30 cellular contexts compared by ENCODE assay signal in genomic region chr11:117345039-117345438, GRCh38. TPM values are rescaled to one million over a fixed set of nuclear protein-coding genes. Genes with fewer than 3 reads are reported as not detected.
DNase-seq lines count a peak whose midpoint lies in the region; ATAC-seq and TF ChIP-seq lines count a peak whose summit lies in the region.
"Had no signal": no experiment of that assay in that cellular context is flagged by ENCODE, and none has a peak within 500 bp of the region (broad histone marks: within the 10 kb centered on the region; RNA-seq: fewer than 3 reads in every experiment).

No MANE protein-coding gene starts in this region.

- H3K9me3 ChIP-seq in SK-N-SH (no peaks in the 10 kb centered on the region), testis (no peaks in the 10 kb centered on the region)
- H3K9me3 ChIP-seq: gastroesophageal sphincter, upper lobe of left lung had no signal

- H3K9me3 Mint-ChIP-seq in activated CD4-positive, alpha-beta memory T cell treated with anti-CD3 and anti-CD28 coated beads, Interleukin-2, amount 10 ng/mL, durations not matched to agents 7 days and 5 days, result no peaks in the 10 kb centered on the region
- H3K9me3 Mint-ChIP-seq: activated naive CD8-positive, alpha-beta T cell treated with anti-CD3 and anti-CD28 coated beads, Interleukin-2, amount 50 U/mL, for 24 hours; dendritic cell treated with granulocyte-macrophage colony-stimulating factor and Interleukin-4, amounts not matched to agents 40 ng/mL and 50 ng/mL, for 4 days; endodermal cell; memory B cell; nephron; stimulated activated memory B cell treated with anti-CD40 and anti-IgM and Interleukin-4, amounts not matched to agents 10 μg/mL and 1 μg/mL and 100 μg/mL, for 72 hours had no signal

- no peaks in the 10 kb centered on the region for H3K27me3 Mint-ChIP-seq in activated CD4-positive, alpha-beta memory T cell treated with anti-CD3 and anti-CD28 coated beads, Interleukin-2, amount 10 ng/mL, durations not matched to agents 7 days and 5 days
- H3K27me3 Mint-ChIP-seq: activated naive CD8-positive, alpha-beta T cell treated with anti-CD3 and anti-CD28 coated beads, Interleukin-2, amount 50 U/mL, for 24 hours; dendritic cell treated with granulocyte-macrophage colony-stimulating factor and Interleukin-4, amounts not matched to agents 40 ng/mL and 50 ng/mL, for 4 days; memory B cell; stimulated activated memory B cell treated with anti-CD40 and anti-IgM and Interleukin-4, amounts not matched to agents 10 μg/mL and 1 μg/mL and 100 μg/mL, for 72 hours had no signal

- H4K20me1 ChIP-seq in SK-N-SH (ENCODE audit: insufficient read depth), result 0 out of 2 replicates have a peak, but pooled peaks cover 2% of the 10 kb centered on the region

- H3K36me3 Mint-ChIP-seq in activated CD4-positive, alpha-beta memory T cell treated with anti-CD3 and anti-CD28 coated beads, Interleukin-2, amount 10 ng/mL, durations not matched to agents 7 days and 5 days (ENCODE audit: low read depth), result peaks cover 31% of the 10 kb centered on the region

- H3K36me3 ChIP-seq in SK-N-SH (replicated peaks in 1 of 2; ENCODE audit: control insufficient read depth in 1 of 2, insufficient read depth in 2 of 2, low read length in 1 of 2), result peaks cover 0 to 28% of the 10 kb centered on the region in 2 experiments
- no peaks in the 10 kb centered on the region for H3K36me3 ChIP-seq in testis (ENCODE audit: low read depth, missing control alignments)

- TF ChIP-seq POLR2A in testis (IDR thresholded peaks at IDR 0.05), result no peak

- no peaks in the 10 kb centered on the region for H3F3A ChIP-seq in SK-N-SH (replicated peaks; ENCODE audit: insufficient read depth)

- no peaks in the 10 kb centered on the region for H3K9me2 ChIP-seq in SK-N-SH

- intact Hi-C loops in testis (cut with DNase I; ENCODE audit: low total_unique reads), result no loop called here

- no peaks in the 10 kb centered on the region for H3K4me1 Mint-ChIP-seq in activated CD4-positive, alpha-beta memory T cell treated with anti-CD3 and anti-CD28 coated beads, Interleukin-2, amount 10 ng/mL, durations not matched to agents 7 days and 5 days
- H3K4me1 Mint-ChIP-seq: activated naive CD8-positive, alpha-beta T cell treated with anti-CD3 and anti-CD28 coated beads, Interleukin-2, amount 50 U/mL, for 24 hours; endodermal cell; memory B cell; nephron; stimulated activated memory B cell treated with anti-CD40 and anti-IgM and Interleukin-4, amounts not matched to agents 10 μg/mL and 1 μg/mL and 100 μg/mL, for 72 hours had no signal

- H3K79me2 ChIP-seq in SK-N-SH (ENCODE audit: insufficient read depth), result peaks cover 35% of the 10 kb centered on the region; the same call in 1 of the 2 replicates
- H3K79me2 ChIP-seq: hepatocyte had no signal

- ATAC-seq in SK-N-SH treated with all-trans-retinoic acid at 6 μM for 48 hours, result no peak
- ATAC-seq: activated naive CD8-positive, alpha-beta T cell treated with anti-CD3 and anti-CD28 coated beads, Interleukin-2, amount 50 U/mL, for 24 hours; esophagus mucosa; gastroesophageal sphincter; stimulated activated memory B cell treated with anti-CD40 and anti-IgM and Interleukin-4, amounts not matched to agents 10 μg/mL and 1 μg/mL and 100 μg/mL, for 72 hours had no signal

- WGBS in SK-N-SH (ENCODE audit: low lambda C conversion rate), result 87% methylated on average over 2 of the region's 2 CpGs
- 89 to 95% methylated on average over 2 of the region's 2 CpGs for WGBS in testis, 2 donors

- no peak overlapping the region for H3K4me2 ChIP-seq in SK-N-SH
- H3K4me2 ChIP-seq: hepatocyte had no signal

- no peaks in the 10 kb centered on the region for H3K27me3 ChIP-seq in SK-N-SH (ENCODE audit: insufficient read depth)
- no peaks in the 10 kb centered on the region for H3K27me3 ChIP-seq in testis
- H3K27me3 ChIP-seq: gastroesophageal sphincter, hepatocyte, upper lobe of left lung had no signal

- POLR2A ChIA-PET in SK-N-SH (lab: Yijun Ruan, JAX), result interaction anchor here (0.5 to 1.2 kb wide), 2 partner anchors 17 to 27 kb away, joined by 3 to 5 read pairs; partner anchors contain the start of gene CEP164
- POLR2A ChIA-PET in activated CD4-positive, alpha-beta memory T cell treated with anti-CD3 and anti-CD28 coated beads, Interleukin-2, amount 10 ng/mL, durations not matched to agents 7 days and 5 days (lab: Charles Lee), result interaction anchor here (0.9 to 1.0 kb wide), 2 partner anchors 14 to 114 kb away, joined by 3 to 5 read pairs; partner anchors contain the start of gene PCSK7

- H3K4me3 ChIP-seq in SK-N-SH (ENCODE audit: low read depth in 2 of 2, low read length in 1 of 2) (no peak overlapping the region), fibroblast of mammary gland (ENCODE audit: control insufficient read depth, low read depth, low read length) (no peak overlapping the region), testis (no peak overlapping the region)
- H3K4me3 ChIP-seq: gastroesophageal sphincter, hepatocyte, upper lobe of left lung had no signal

- H3K9ac ChIP-seq in SK-N-SH, result no peak overlapping the region

- H2AFZ ChIP-seq in SK-N-SH (ENCODE audit: low read depth), result no peak overlapping the region
- H2AFZ ChIP-seq: hepatocyte had no signal

- no peak overlapping the region for H3K27ac Mint-ChIP-seq in activated CD4-positive, alpha-beta memory T cell treated with anti-CD3 and anti-CD28 coated beads, Interleukin-2, amount 10 ng/mL, durations not matched to agents 7 days and 5 days
- H3K27ac Mint-ChIP-seq: activated naive CD8-positive, alpha-beta T cell treated with anti-CD3 and anti-CD28 coated beads, Interleukin-2, amount 50 U/mL, for 24 hours; dendritic cell treated with granulocyte-macrophage colony-stimulating factor and Interleukin-4, amounts not matched to agents 40 ng/mL and 50 ng/mL, for 4 days; endodermal cell; memory B cell; nephron; stimulated activated memory B cell treated with anti-CD40 and anti-IgM and Interleukin-4, amounts not matched to agents 10 μg/mL and 1 μg/mL and 100 μg/mL, for 72 hours had no signal

- DNase-seq in SK-N-SH, result no peak
- peak; percentile 36 for DNase-seq in M059J (ENCODE audit: low read depth)
- peak; percentile 59 for DNase-seq in fibroblast of mammary gland (ENCODE audit: low read depth)
- DNase-seq in stromal cell of bone marrow (ENCODE audit: low read depth), result peak; percentile 11
- DNase-seq in D341Med (ENCODE audit: low spot score), result no peak
- no peak for DNase-seq in activated CD4-positive, alpha-beta memory T cell treated with anti-CD3 and anti-CD28 coated beads, Interleukin-2, amount 10 ng/mL, durations not matched to agents 7 days and 5 days
- no peak for DNase-seq in testis
- DNase-seq: activated CD4-positive, alpha-beta T cell treated with anti-CD3 and anti-CD28 coated beads for 48 hours; activated gamma-delta T cell; activated naive CD8-positive, alpha-beta T cell treated with anti-CD3 and anti-CD28 coated beads, Interleukin-2, amount 50 U/mL, for 24 hours; activated T-cell treated with anti-CD3 and anti-CD28 coated beads, Interleukin-2, amount 50 U/mL, for 1 hour; DMS79 treated with DMSO at 0.1 percent for 48 hours; endodermal cell; NCI-H1092; NCI-H1694; NCI-H774; stimulated activated CD4-positive, alpha-beta T cell treated with anti-CD3 and anti-CD28 coated beads, Interleukin-15, amount 100 ng/mL, for 24 hours; substantia nigra; T1000; upper lobe of left lung; WERI-Rb-1 had no signal

- no peak overlapping the region for H3K4me3 Mint-ChIP-seq in activated CD4-positive, alpha-beta memory T cell treated with anti-CD3 and anti-CD28 coated beads, Interleukin-2, amount 10 ng/mL, durations not matched to agents 7 days and 5 days
- H3K4me3 Mint-ChIP-seq: activated naive CD8-positive, alpha-beta T cell treated with anti-CD3 and anti-CD28 coated beads, Interleukin-2, amount 50 U/mL, for 24 hours; dendritic cell treated with granulocyte-macrophage colony-stimulating factor and Interleukin-4, amounts not matched to agents 40 ng/mL and 50 ng/mL, for 4 days; endodermal cell; memory B cell; nephron; stimulated activated memory B cell treated with anti-CD40 and anti-IgM and Interleukin-4, amounts not matched to agents 10 μg/mL and 1 μg/mL and 100 μg/mL, for 72 hours had no signal

- H3K27ac ChIP-seq in SK-N-SH (ENCODE audit: low read depth in 2 of 2, low read length in 1 of 2) (no peak overlapping the region), testis (no peak overlapping the region)
- H3K27ac ChIP-seq: 22Rv1, gastroesophageal sphincter, hepatocyte, upper lobe of left lung, WERI-Rb-1 had no signal

- no peak for TF ChIP-seq RAD21 in SK-N-SH (IDR thresholded peaks at IDR 0.05; ENCODE audit: low read length)

- TF ChIP-seq CTCF in SK-N-SH (IDR thresholded peaks at IDR 0.05) (no peak), fibroblast of mammary gland (conservative IDR thresholded peaks at IDR 0.05; ENCODE audit: control insufficient read depth, insufficient read depth, low read depth, low read length) (no peak), testis (IDR thresholded peaks at IDR 0.05) (no peak)

- no peak for TF ChIP-seq EP300 in SK-N-SH (IDR thresholded peaks at IDR 0.05; ENCODE audit: borderline replicate concordance in 1 of 2, low read depth in 1 of 2, low read length in 1 of 2)

- CTCF ChIA-PET in SK-N-SH (lab: Yijun Ruan, JAX), result no interaction called here
- CTCF ChIA-PET in activated CD4-positive, alpha-beta memory T cell treated with anti-CD3 and anti-CD28 coated beads, Interleukin-2, amount 10 ng/mL, durations not matched to agents 7 days and 5 days (lab: Charles Lee), result no interaction called here

- H3K4me1 ChIP-seq in SK-N-SH (ENCODE audit: control insufficient read depth in 1 of 2, insufficient read depth in 2 of 2, low read depth in 1 of 2, low read length in 1 of 2), result no peaks in the 10 kb centered on the region
- H3K4me1 ChIP-seq in testis, result no peaks in the 10 kb centered on the region
- H3K4me1 ChIP-seq: gastroesophageal sphincter, upper lobe of left lung had no signal

RNA-seq across cellular contexts. Expression of gene CEP164, which starts 17.4 kb away (rescaled TPM):
- polyA plus RNA-seq in SK-N-SH (2012; rRNA removed), result 27.7 and 30.6 TPM in 2 replicates
- polyA plus RNA-seq in SK-N-SH (2012; cell fraction: cytosol; rRNA removed), result 15.3 and 19.3 TPM in 2 replicates
- polyA plus RNA-seq in SK-N-SH (2012; cell fraction: nucleus; rRNA removed), result 83.1 and 100 TPM in 2 replicates
- total RNA-seq in M059J (2014; rRNA removed; shearing (Covaris generic)), result 8.4 and 20.6 TPM in 2 replicates
- 10 to 100 TPM; 41.4 to 45.6 TPM for total RNA-seq in activated CD4-positive, alpha-beta memory T cell treated with anti-CD3 and anti-CD28 coated beads, Interleukin-2, amount 10 ng/mL, durations not matched to agents 7 days and 5 days
- 100 to 1,000 TPM in 1 of 2 donors, 10 to 100 TPM in 1; 83.3 to 157 TPM for total RNA-seq in testis
- polyA plus RNA-seq in testis (ENCODE audit: insufficient read depth, low read depth, low replicate concordance), result 111 TPM

RNA-seq across cellular contexts. Expression of gene BACE1, which starts 29.0 kb away (rescaled TPM):
- polyA plus RNA-seq in SK-N-SH (2012; rRNA removed) (36.4 and 37.8 TPM in 2 replicates), testis (ENCODE audit: insufficient read depth, low read depth, low replicate concordance) (50.4 TPM)
- 27.1 and 34.4 TPM in 2 replicates for polyA plus RNA-seq in SK-N-SH (2012; cell fraction: cytosol; rRNA removed)
- polyA plus RNA-seq in SK-N-SH (2012; cell fraction: nucleus; rRNA removed), result 30.8 and 49.3 TPM in 2 replicates
- 40.9 and 43.3 TPM in 2 replicates for total RNA-seq in M059J (2014; rRNA removed; shearing (Covaris generic))
- under 1 TPM; 0.75 to 0.96 TPM for total RNA-seq in activated CD4-positive, alpha-beta memory T cell treated with anti-CD3 and anti-CD28 coated beads, Interleukin-2, amount 10 ng/mL, durations not matched to agents 7 days and 5 days
- 10 to 100 TPM; 24.7 to 32.5 TPM for total RNA-seq in testis

RNA-seq across cellular contexts. Expression of gene BACE1-AS, which starts 53.9 kb away (rescaled TPM):
- polyA plus RNA-seq in SK-N-SH (2012; rRNA removed) (5.7 and 6.3 TPM in 2 replicates), testis (ENCODE audit: insufficient read depth, low read depth, low replicate concordance) (11.2 TPM)
- 3.2 and 3.7 TPM in 2 replicates for polyA plus RNA-seq in SK-N-SH (2012; cell fraction: cytosol; rRNA removed)
- 9.9 and 20.8 TPM in 2 replicates for polyA plus RNA-seq in SK-N-SH (2012; cell fraction: nucleus; rRNA removed)
- 0.39 and 2.3 TPM in 2 replicates for total RNA-seq in M059J (2014; rRNA removed; shearing (Covaris generic))
- total RNA-seq in activated CD4-positive, alpha-beta memory T cell treated with anti-CD3 and anti-CD28 coated beads, Interleukin-2, amount 10 ng/mL, durations not matched to agents 7 days and 5 days, result 1 to 10 TPM; 4.9 to 5.6 TPM
- total RNA-seq in testis, result 10 to 100 TPM; 13.8 to 17.9 TPM

Comparison
In these comparisons a context has a peak if more than half of its experiments do, and no peak if none do; other contexts are left out.
1. DNase-seq: peak in M059J (single experiment), fibroblast of mammary gland (single experiment) and stromal cell of bone marrow (single experiment); none in SK-N-SH (single experiment), D341Med (single experiment), activated CD4-positive, alpha-beta memory T cell treated with anti-CD3 and anti-CD28 coated beads, Interleukin-2, amount 10 ng/mL, durations not matched to agents 7 days and 5 days (single experiment) and testis (single experiment).
2. RNA of gene BACE1, which starts 29.0 kb away (total RNA-seq): 40.9 to 43.3 TPM in M059J and 24.7 to 32.5 TPM in testis; 0.75 to 0.96 TPM in activated CD4-positive, alpha-beta memory T cell treated with anti-CD3 and anti-CD28 coated beads, Interleukin-2, amount 10 ng/mL, durations not matched to agents 7 days and 5 days; every median in the first group is over 10 times any median in the second.